Comparison of ENCODE assay signal across 1 cellular context in the genomic region with DNA sequence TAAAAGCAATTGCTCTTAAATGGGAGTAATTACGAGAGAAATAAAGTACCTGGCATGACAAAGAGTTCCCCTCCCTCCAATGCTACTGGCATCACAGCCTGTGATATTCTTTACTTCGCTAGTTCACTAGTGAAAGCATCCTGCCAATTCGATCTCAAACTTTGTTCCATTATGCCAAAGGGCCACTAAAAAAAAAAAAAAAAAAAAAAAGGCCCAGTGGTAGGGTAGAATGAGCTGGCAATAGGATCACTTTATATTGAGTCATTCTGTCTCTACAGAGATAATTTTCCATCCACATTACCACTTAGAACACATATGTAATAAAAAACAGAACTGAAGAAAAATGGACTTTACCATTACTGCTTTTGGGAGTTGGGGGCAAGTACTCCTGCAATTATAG.
TF ChIP-seq lines count a peak whose summit lies in the region.

No MANE protein-coding gene starts in this region.

TF ChIP-seq in SK-N-SH treated with all-trans-retinoic acid at 6 μM for 48 hours, 23 proteins besides CTCF, POLR2A, EP300 and RAD21 (continued from another document):
- TF ChIP-seq, protein P1, sequence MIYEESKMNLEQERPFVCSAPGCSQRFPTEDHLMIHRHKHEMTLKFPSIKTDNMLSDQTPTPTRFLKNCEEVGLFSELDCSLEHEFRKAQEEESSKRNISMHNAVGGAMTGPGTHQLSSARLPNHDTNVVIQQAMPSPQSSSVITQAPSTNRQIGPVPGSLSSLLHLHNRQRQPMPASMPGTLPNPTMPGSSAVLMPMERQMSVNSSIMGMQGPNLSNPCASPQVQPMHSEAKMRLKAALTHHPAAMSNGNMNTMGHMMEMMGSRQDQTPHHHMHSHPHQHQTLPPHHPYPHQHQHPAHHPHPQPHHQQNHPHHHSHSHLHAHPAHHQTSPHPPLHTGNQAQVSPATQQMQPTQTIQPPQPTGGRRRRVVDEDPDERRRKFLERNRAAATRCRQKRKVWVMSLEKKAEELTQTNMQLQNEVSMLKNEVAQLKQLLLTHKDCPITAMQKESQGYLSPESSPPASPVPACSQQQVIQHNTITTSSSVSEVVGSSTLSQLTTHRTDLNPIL (CRISPR knock-in tag; IDR thresholded peaks at IDR 0.05; ENCODE audit: low read depth), result no peak
- no peak for TF ChIP-seq ARNTL (CRISPR knock-in tag; IDR thresholded peaks at IDR 0.05; ENCODE audit: borderline replicate concordance, low read depth)
TF ChIP-seq in SK-N-SH treated with all-trans-retinoic acid at 6 μM for 48 hours: peak in this region for 0.
